Comparison of ENCODE assay signal across 8 cellular contexts in genomic region chr11:118792642-118793124, GRCh38. TPM values are rescaled to one million over a fixed set of nuclear protein-coding genes. Genes with fewer than 3 reads are reported as not detected.
DNase-seq lines count a peak whose midpoint lies in the region; ATAC-seq and TF ChIP-seq lines count a peak whose summit lies in the region.

No MANE protein-coding gene starts in this region.

- no peaks in the 10 kb centered on the region for H3K9me3 ChIP-seq in aorta (ENCODE audit: control insufficient read depth, low read length)

- H3K36me3 ChIP-seq in aorta (ENCODE audit: control insufficient read depth in 1 of 2, insufficient read depth in 2 of 2, low read length in 1 of 2), result no peaks in the 10 kb centered on the region

- no peaks in the 10 kb centered on the region for H3K27me3 ChIP-seq in aorta (ENCODE audit: control insufficient read depth in 1 of 2, insufficient read depth in 2 of 2, low read length in 1 of 2)

- H3K27ac ChIP-seq in aorta (ENCODE audit: low read depth in 1 of 2, low read length in 2 of 2), result peak overlapping the region; percentile 43 to 71

- peaks cover 0 to 2% of the 10 kb centered on the region in 2 donors for H3K4me1 ChIP-seq in aorta (ENCODE audit: control insufficient read depth in 1 of 2, insufficient read depth in 2 of 2, low read length in 2 of 2)

- DNase-seq in Daoy (ENCODE audit: low read depth), result peak; percentile 15
- peak; percentile 94 for DNase-seq in Jurkat, Clone E6-1 (ENCODE audit: low read depth, low spot score)
- DNase-seq in T-helper 2 cell, result peak in 4 of 5 experiments; percentile 41 to 93 (median 61)
- DNase-seq in astrocyte of the spinal cord (ENCODE audit: low read depth, low spot score), result peak; percentile 92
- peak; percentile 91 for DNase-seq in hepatic stellate cell (ENCODE audit: low spot score)
- DNase-seq in pulmonary artery endothelial cell (ENCODE audit: low read depth, low spot score), result peak; percentile 84
- peak in 1 of 2 donors; percentile 81 for DNase-seq in aorta

- ATAC-seq in GM21526 (IDR thresholded peaks at IDR 0.05; ENCODE audit: low FRiP score, unreplicated experiment) (peak; percentile 57), aorta (ENCODE audit: low FRiP score) (peak; percentile 70)

- WGBS in aorta, 2 donors, result 1 to 3% methylated on average over 7 of the region's 7 CpGs

- in situ Hi-C loops in astrocyte of the spinal cord (cut with HindIII; ENCODE audit: low sequenced_read_pairs), result no loop called here

- TF ChIP-seq CTCF in astrocyte of the spinal cord (IDR thresholded peaks at IDR 0.05; ENCODE audit: low read depth, low read length), result no peak

- intact Hi-C loops in aorta (cut with DNase I), result loop anchor here (5.0 kb wide), 3 partner anchors 100 to 135 kb away; partner anchors contain the start of gene BCL9L (in 1 of the 2)

- H3K4me3 ChIP-seq in Jurkat, Clone E6-1 (ENCODE audit: low read length), result peak overlapping the region; percentile 90
- H3K4me3 ChIP-seq in astrocyte of the spinal cord (ENCODE audit: low read depth, low read length) (peak overlapping the region; percentile 83), aorta (ENCODE audit: low read length in 2 of 2) (peak overlapping the region; percentile 3 to 93)

RNA-seq across cellular contexts. Expression of gene DDX6, which starts 1.7 kb away (rescaled TPM):
- total RNA-seq in Daoy (2014; rRNA removed; shearing (Covaris generic)), result 42.1 and 46.7 TPM in 2 replicates
- 22.7 TPM for polyA plus RNA-seq in Jurkat, Clone E6-1 (2012; ENCODE audit: insufficient read depth, insufficient read length)
- 127 and 174 TPM in 2 replicates for total RNA-seq in pulmonary artery endothelial cell
- total RNA-seq in aorta, result 100 to 1,000 TPM; 105 to 128 TPM
- polyA plus RNA-seq in aorta, result 10 to 100 TPM; 20.3 to 27.8 TPM
